Comparison of ENCODE assay signal across 8 cellular contexts in genomic region chr14:63524537-63525155, GRCh38. TPM values are rescaled to one million over a fixed set of nuclear protein-coding genes. Genes with fewer than 3 reads are reported as not detected.
A peak's percentile ranks its signal among the peaks of the same experiment; 100 is the strongest.
DNase-seq lines count a peak whose midpoint lies in the region; ATAC-seq and TF ChIP-seq lines count a peak whose summit lies in the region.

No MANE protein-coding gene starts in this region.

- peak overlapping the region; percentile 9; the same call in 1 of the 2 replicates for H2AFZ ChIP-seq in OCI-LY7 (ENCODE audit: low read length)
- no peak overlapping the region for H2AFZ ChIP-seq in osteoblast (ENCODE audit: low read length)

- peak overlapping the region; percentile 80 for H3K27ac Mint-ChIP-seq in mesothelial cell of epicardium

- H3K36me3 ChIP-seq in OCI-LY7 (ENCODE audit: insufficient read depth, low read length) = peaks cover 46% of the 10 kb centered on the region
- H3K36me3 ChIP-seq in osteoblast (ENCODE audit: insufficient read depth, low read length) = no peaks in the 10 kb centered on the region

- CTCF ChIA-PET in OCI-LY7 (lab: Charles Lee; ENCODE audit: unreplicated experiment) = interaction anchor here (0.5 kb wide), 1 partner anchor 1432 kb away, joined by 4 read pairs; no protein-coding TSS in a partner anchor

- POLR2A ChIA-PET in OCI-LY7 (lab: Charles Lee) = interaction anchor here (0.8 to 1.8 kb wide), 5 partner anchors 10 to 65 kb away, joined by 3 to 7 read pairs (median 4); partner anchors contain the start of gene PPP2R5E

- H3K4me1 ChIP-seq in OCI-LY7 (ENCODE audit: insufficient read depth, low read length, poor library complexity, severe bottlenecking) = peaks cover 28% of the 10 kb centered on the region
- H3K4me1 ChIP-seq in osteoblast (ENCODE audit: insufficient read depth, low read length) = peaks cover 3% of the 10 kb centered on the region

- peak; percentile 99 for ATAC-seq in GM21529 (IDR thresholded peaks at IDR 0.05; ENCODE audit: unreplicated experiment)

- H3K4me3 ChIP-seq in GM12865 (ENCODE audit: low read depth, low read length) = no peak overlapping the region
- peak overlapping the region; percentile 46 for H3K4me3 ChIP-seq in OCI-LY7 (ENCODE audit: low read depth, low read length, poor library complexity, severe bottlenecking)
- H3K4me3 ChIP-seq in osteoblast (ENCODE audit: insufficient read depth, low read length) = no peak overlapping the region

- H3K4me1 Mint-ChIP-seq in mesothelial cell of epicardium = peaks cover 23% of the 10 kb centered on the region

- H3K79me2 ChIP-seq in OCI-LY7 (ENCODE audit: insufficient read depth, low read depth, low read length) = peaks cover 36% of the 10 kb centered on the region; the same call in 1 of the 2 replicates
- peaks cover 65% of the 10 kb centered on the region for H3K79me2 ChIP-seq in osteoblast (ENCODE audit: insufficient read depth, low read length)

- peaks cover 4% of the 10 kb centered on the region for H3K9me3 Mint-ChIP-seq in mesothelial cell of epicardium

- peak overlapping the region; percentile 93 for H3K27ac ChIP-seq in OCI-LY7 (ENCODE audit: low read depth, low read length, poor library complexity, severe bottlenecking)
- H3K27ac ChIP-seq in osteoblast (ENCODE audit: low read depth, low read length) = no peak overlapping the region

- peaks cover 25% of the 10 kb centered on the region for H3K36me3 Mint-ChIP-seq in mesothelial cell of epicardium

- BruUV-seq in OCI-LY7 (replicated peaks; lab: Mats Ljungman, UMichigan) = no TSS peak

- no peak overlapping the region for H3K4me3 Mint-ChIP-seq in mesothelial cell of epicardium

- H3K4me2 ChIP-seq in OCI-LY7 (ENCODE audit: low read length) = peak overlapping the region; percentile 66
- no peak overlapping the region for H3K4me2 ChIP-seq in osteoblast (ENCODE audit: insufficient read depth, low read length)

- H3K9me2 ChIP-seq in OCI-LY7 (ENCODE audit: insufficient read depth, low read length) = no peaks in the 10 kb centered on the region

- H3K27me3 Mint-ChIP-seq in mesothelial cell of epicardium (ENCODE audit: low read depth) = no peaks in the 10 kb centered on the region

- H3K9me3 ChIP-seq in OCI-LY7 (ENCODE audit: low read length) = no peaks in the 10 kb centered on the region
- H3K9me3 ChIP-seq in osteoblast (ENCODE audit: low read depth, low read length) = no peaks in the 10 kb centered on the region

- DNase-seq in GM12865 (ENCODE audit: low read depth) (peak; percentile 88), OCI-LY7 (ENCODE audit: low spot score) (peak; percentile 84), mesothelial cell of epicardium (ENCODE audit: low spot score in 2 of 2, unreplicated experiment in 2 of 2) (no peak), osteoblast (ENCODE audit: insufficient read length, low spot score, missing footprints) (no peak), NCI-H510A treated with DMSO at 0.1 percent for 48 hours (lab: John Stamatoyannopoulos, UW) (no peak), GM20000 (ENCODE audit: low spot score) (no peak), head of caudate nucleus (no peak)

- no peaks in the 10 kb centered on the region for H4K20me1 ChIP-seq in OCI-LY7 (ENCODE audit: insufficient read depth, low read length)
- H4K20me1 ChIP-seq in osteoblast (ENCODE audit: insufficient read depth, low read length) = peaks cover 25% of the 10 kb centered on the region

- intact Hi-C loops in OCI-LY7 (cut with micrococcal nuclease; ENCODE audit: unreplicated experiment) = no loop called here
- intact Hi-C loops in head of caudate nucleus (cut with DNase I) = no loop called here

- TF ChIP-seq CTCF in GM12865 (IDR thresholded peaks at IDR 0.05; ENCODE audit: insufficient read depth, low read depth, low read length, missing control alignments) (no peak), OCI-LY7 (conservative IDR thresholded peaks at IDR 0.05; ENCODE audit: low read length) (no peak), mesothelial cell of epicardium (IDR thresholded peaks at IDR 0.05; ENCODE audit: unreplicated experiment) (no peak), osteoblast (IDR thresholded peaks at IDR 0.05; ENCODE audit: extremely low read depth, low read depth, low read length) (no peak), GM20000 (IDR thresholded peaks at IDR 0.05; ENCODE audit: extremely low read depth, missing control alignments) (no peak)

- no peaks in the 10 kb centered on the region for H3K27me3 ChIP-seq in osteoblast (ENCODE audit: insufficient read depth, low read length)

RNA-seq across cellular contexts. Expression of gene PPP2R5E, which starts 18.5 kb away (rescaled TPM):
- total RNA-seq in OCI-LY7 (2014; rRNA removed; shearing (Covaris generic)) = 10.1 and 12.5 TPM in 2 replicates
- total RNA-seq in OCI-LY7 (2022) (47.8 and 48.8 TPM in 2 replicates), mesothelial cell of epicardium (57.1 to 58.5 TPM (median 58.2 TPM) in 3 replicates), osteoblast (25.6 and 29.3 TPM in 2 replicates)

Comparison
In these comparisons a context has a peak if more than half of its experiments do, and no peak if none do; other contexts are left out.
1. DNase-seq: peak in GM12865 (single experiment) and OCI-LY7 (single experiment); none in mesothelial cell of epicardium (0 of 2), osteoblast (single experiment), NCI-H510A treated with DMSO at 0.1 percent for 48 hours (single experiment), GM20000 (single experiment) and head of caudate nucleus (0 of 42).